In the genomic region with DNA sequence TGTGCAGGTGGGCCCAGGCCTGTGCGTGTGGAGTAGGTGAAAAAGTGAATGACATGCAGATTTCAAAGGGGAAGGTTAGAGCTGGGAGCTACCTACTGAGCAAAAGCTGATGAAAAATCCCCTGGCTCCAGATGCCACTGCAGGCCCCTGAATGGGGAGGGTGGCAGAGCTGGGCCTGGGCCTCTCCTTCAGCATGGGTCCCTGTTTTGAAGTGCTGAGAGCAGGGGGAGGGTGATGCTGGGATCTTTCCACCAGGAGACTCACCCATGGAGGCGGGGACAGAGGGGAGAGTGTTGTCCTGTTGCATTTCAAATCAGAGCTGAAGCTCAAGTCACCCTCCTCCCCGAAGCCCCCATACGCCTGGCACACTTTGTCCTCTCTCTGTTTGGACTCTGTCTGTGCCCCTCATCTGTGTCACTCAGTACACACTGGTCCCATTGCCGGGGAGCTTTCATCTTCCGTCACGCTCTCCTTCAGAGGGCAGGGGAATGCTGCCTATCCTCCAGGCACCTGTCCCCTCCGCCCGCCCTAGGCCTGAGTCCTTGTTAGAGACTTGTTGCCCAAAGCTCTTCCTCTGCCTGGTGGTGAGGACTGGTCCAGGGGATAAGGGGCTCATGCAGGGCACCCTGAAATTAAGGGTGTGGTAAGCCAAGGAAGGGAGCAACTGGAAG, we compare ENCODE assay signal across 16 cellular contexts.
A peak's percentile ranks its signal among the peaks of the same experiment; 100 is the strongest.
DNase-seq lines count a peak whose midpoint lies in the region; ATAC-seq and TF ChIP-seq lines count a peak whose summit lies in the region.
"Had no signal": no experiment of that assay in that cellular context is flagged by ENCODE, and none has a peak within 500 bp of the region (broad histone marks: within the 10 kb centered on the region; RNA-seq: fewer than 3 reads in every experiment).

No MANE protein-coding gene starts in this region.

- H3K9me2 ChIP-seq in GM23338 (ENCODE audit: insufficient read depth) = peaks cover under 1% of the 10 kb centered on the region; the same call in 1 of the 2 replicates

- H3K27me3 Mint-ChIP-seq in GM23338 (ENCODE audit: insufficient read depth, low read depth, poor library complexity) (peaks cover 3% of the 10 kb centered on the region), endothelial cell (ENCODE audit: unreplicated experiment) (peaks cover 4% of the 10 kb centered on the region)
- H3K27me3 Mint-ChIP-seq: CD4-positive, alpha-beta T cell; IgD-negative memory B cell had no signal

- H3K36me3 Mint-ChIP-seq in GM23338 (ENCODE audit: low read depth) = no peaks in the 10 kb centered on the region
- no peaks in the 10 kb centered on the region for H3K36me3 Mint-ChIP-seq in endothelial cell (ENCODE audit: low read depth, unreplicated experiment)

- no peak overlapping the region for H3K4me3 ChIP-seq in GM23338
- no peak overlapping the region for H3K4me3 ChIP-seq in spleen

- no peak overlapping the region for H3K4me2 ChIP-seq in GM23338

- peaks cover 0 to 20% (median 14%) of the 10 kb centered on the region in 8 donors for H3K9me3 ChIP-seq in spleen

- H3K36me3 ChIP-seq in GM23338 (ENCODE audit: insufficient read depth) (no peaks in the 10 kb centered on the region), spleen (no peaks in the 10 kb centered on the region)

- no peaks in the 10 kb centered on the region for H4K20me1 ChIP-seq in GM23338 (replicated peaks; ENCODE audit: insufficient read depth)

- intact Hi-C loops in spleen (cut with DNase I; ENCODE audit: low total_unique reads) = no loop called here

- no peaks in the 10 kb centered on the region for H3K79me2 ChIP-seq in GM23338 (replicated peaks; ENCODE audit: insufficient read depth)

- H3K9me3 Mint-ChIP-seq in GM23338 (0 out of 3 replicates have a peak, but pooled peaks cover 3% of the 10 kb centered on the region), endothelial cell (ENCODE audit: unreplicated experiment) (peaks cover 4% of the 10 kb centered on the region)

- TF ChIP-seq CTCF in GM23338 (conservative IDR thresholded peaks at IDR 0.05; ENCODE audit: low read depth in 2 of 2) (no peak), endothelial cell (IDR thresholded peaks at IDR 0.05; ENCODE audit: unreplicated experiment) (no peak), spleen (IDR thresholded peaks at IDR 0.05 in 8 of 11, conservative IDR thresholded peaks at IDR 0.05 in 3 of 11) (no peak)

- H3K27ac ChIP-seq in GM23338 (ENCODE audit: low read depth) (no peak overlapping the region), spleen (no peak overlapping the region)

- H3K4me1 Mint-ChIP-seq in GM23338 = peaks cover 19% of the 10 kb centered on the region
- peaks cover 12% of the 10 kb centered on the region for H3K4me1 Mint-ChIP-seq in endothelial cell (ENCODE audit: unreplicated experiment)

- peak; percentile 59 for ATAC-seq in GM23338
- no peak for ATAC-seq in HG02571 (IDR thresholded peaks at IDR 0.05; ENCODE audit: unreplicated experiment)
- ATAC-seq: HCT116 had no signal

- H3K4me3 Mint-ChIP-seq in GM23338 (no peak overlapping the region; the same call in 2 of the 3 replicates), endothelial cell (ENCODE audit: unreplicated experiment) (peak overlapping the region; percentile 19)
- H3K4me3 Mint-ChIP-seq: CD4-positive, alpha-beta T cell; IgD-negative memory B cell had no signal

- H3K27me3 ChIP-seq in GM23338 (ENCODE audit: insufficient read depth) (no peaks in the 10 kb centered on the region), spleen (replicated peaks in 1 of 7) (no peaks in the 10 kb centered on the region)

- H2AFZ ChIP-seq in GM23338 = no peak overlapping the region

- H3K4me1 ChIP-seq in GM23338 (ENCODE audit: insufficient read depth) = peaks cover 3% of the 10 kb centered on the region; the same call in 1 of the 2 replicates
- peaks cover 0 to 7% (median 0%) of the 10 kb centered on the region in 6 donors for H3K4me1 ChIP-seq in spleen

- no peaks in the 10 kb centered on the region for H3F3A ChIP-seq in GM23338 (replicated peaks; ENCODE audit: low read depth)

- H3K27ac Mint-ChIP-seq in GM23338 = no peak overlapping the region; the same call in 1 of the 2 replicates
- H3K27ac Mint-ChIP-seq in endothelial cell (ENCODE audit: unreplicated experiment) = peak overlapping the region; percentile 7
- H3K27ac Mint-ChIP-seq: CD4-positive, alpha-beta T cell had no signal

- WGBS in spleen, 5 donors = 89 to 95% (median 91%) methylated on average over 9 of the region's 9 CpGs

- no peak for TF ChIP-seq POLR2A in spleen (IDR thresholded peaks at IDR 0.05)

- DNase-seq in NCI-H82 (lab: John Stamatoyannopoulos, UW) = peak; percentile 27
- no peak for DNase-seq in NCI-H82 treated with DMSO at 0.1 percent for 48 hours (lab: John Stamatoyannopoulos, UW; ENCODE audit: unreplicated experiment)
- no peak for DNase-seq in GM23338 (ENCODE audit: low spot score)
- no peak for DNase-seq in endothelial cell (ENCODE audit: low spot score)
- DNase-seq in spleen = peak; percentile 68
- DNase-seq in dedifferentiated amniotic fluid mesenchymal stem cell (ENCODE audit: extremely low spot score) = no peak
- DNase-seq in pons (ENCODE audit: low spot score) = no peak
- DNase-seq: 8988T; AML-193; C1 segment of cervical spinal cord; Calu3; CD4-positive, alpha-beta T cell; GF-D8 had no signal

TF ChIP-seq in GM23338, 12 proteins besides CTCF, POLR2A, EP300 and RAD21 (continues in another document):
- TF ChIP-seq POLR2AphosphoS5 (IDR thresholded peaks at IDR 0.05; ENCODE audit: low read depth) (no peak), EZH2phosphoT487 (IDR thresholded peaks at IDR 0.05; ENCODE audit: unreplicated experiment) (no peak), STAT1 (IDR thresholded peaks at IDR 0.05; ENCODE audit: unreplicated experiment) (no peak), ZNF114 (CRISPR knock-in tag; IDR thresholded peaks at IDR 0.05) (no peak), ZNF331 (CRISPR knock-in tag; IDR thresholded peaks at IDR 0.05; ENCODE audit: low read depth) (no peak), CREB1 (CRISPR knock-in tag; IDR thresholded peaks at IDR 0.05; ENCODE audit: low read depth) (no peak), JUNB (IDR thresholded peaks at IDR 0.05; ENCODE audit: unreplicated experiment) (no peak), NANOG (IDR thresholded peaks at IDR 0.05; ENCODE audit: borderline replicate concordance) (no peak)
- TF ChIP-seq, protein P1, sequence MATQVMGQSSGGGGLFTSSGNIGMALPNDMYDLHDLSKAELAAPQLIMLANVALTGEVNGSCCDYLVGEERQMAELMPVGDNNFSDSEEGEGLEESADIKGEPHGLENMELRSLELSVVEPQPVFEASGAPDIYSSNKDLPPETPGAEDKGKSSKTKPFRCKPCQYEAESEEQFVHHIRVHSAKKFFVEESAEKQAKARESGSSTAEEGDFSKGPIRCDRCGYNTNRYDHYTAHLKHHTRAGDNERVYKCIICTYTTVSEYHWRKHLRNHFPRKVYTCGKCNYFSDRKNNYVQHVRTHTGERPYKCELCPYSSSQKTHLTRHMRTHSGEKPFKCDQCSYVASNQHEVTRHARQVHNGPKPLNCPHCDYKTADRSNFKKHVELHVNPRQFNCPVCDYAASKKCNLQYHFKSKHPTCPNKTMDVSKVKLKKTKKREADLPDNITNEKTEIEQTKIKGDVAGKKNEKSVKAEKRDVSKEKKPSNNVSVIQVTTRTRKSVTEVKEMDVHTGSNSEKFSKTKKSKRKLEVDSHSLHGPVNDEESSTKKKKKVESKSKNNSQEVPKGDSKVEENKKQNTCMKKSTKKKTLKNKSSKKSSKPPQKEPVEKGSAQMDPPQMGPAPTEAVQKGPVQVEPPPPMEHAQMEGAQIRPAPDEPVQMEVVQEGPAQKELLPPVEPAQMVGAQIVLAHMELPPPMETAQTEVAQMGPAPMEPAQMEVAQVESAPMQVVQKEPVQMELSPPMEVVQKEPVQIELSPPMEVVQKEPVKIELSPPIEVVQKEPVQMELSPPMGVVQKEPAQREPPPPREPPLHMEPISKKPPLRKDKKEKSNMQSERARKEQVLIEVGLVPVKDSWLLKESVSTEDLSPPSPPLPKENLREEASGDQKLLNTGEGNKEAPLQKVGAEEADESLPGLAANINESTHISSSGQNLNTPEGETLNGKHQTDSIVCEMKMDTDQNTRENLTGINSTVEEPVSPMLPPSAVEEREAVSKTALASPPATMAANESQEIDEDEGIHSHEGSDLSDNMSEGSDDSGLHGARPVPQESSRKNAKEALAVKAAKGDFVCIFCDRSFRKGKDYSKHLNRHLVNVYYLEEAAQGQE (IDR thresholded peaks at IDR 0.05; ENCODE audit: unreplicated experiment) = no peak

Comparison
In these comparisons a context has a peak if more than half of its experiments do, and no peak if none do; other contexts are left out.
1. DNase-seq: peak in NCI-H82 (single experiment) and spleen (single experiment); none in NCI-H82 treated with DMSO at 0.1 percent for 48 hours (single experiment), GM23338 (single experiment), endothelial cell (single experiment), dedifferentiated amniotic fluid mesenchymal stem cell (single experiment) and pons (single experiment).